ENCODE assay signal across 1 cellular context in the genomic region with DNA sequence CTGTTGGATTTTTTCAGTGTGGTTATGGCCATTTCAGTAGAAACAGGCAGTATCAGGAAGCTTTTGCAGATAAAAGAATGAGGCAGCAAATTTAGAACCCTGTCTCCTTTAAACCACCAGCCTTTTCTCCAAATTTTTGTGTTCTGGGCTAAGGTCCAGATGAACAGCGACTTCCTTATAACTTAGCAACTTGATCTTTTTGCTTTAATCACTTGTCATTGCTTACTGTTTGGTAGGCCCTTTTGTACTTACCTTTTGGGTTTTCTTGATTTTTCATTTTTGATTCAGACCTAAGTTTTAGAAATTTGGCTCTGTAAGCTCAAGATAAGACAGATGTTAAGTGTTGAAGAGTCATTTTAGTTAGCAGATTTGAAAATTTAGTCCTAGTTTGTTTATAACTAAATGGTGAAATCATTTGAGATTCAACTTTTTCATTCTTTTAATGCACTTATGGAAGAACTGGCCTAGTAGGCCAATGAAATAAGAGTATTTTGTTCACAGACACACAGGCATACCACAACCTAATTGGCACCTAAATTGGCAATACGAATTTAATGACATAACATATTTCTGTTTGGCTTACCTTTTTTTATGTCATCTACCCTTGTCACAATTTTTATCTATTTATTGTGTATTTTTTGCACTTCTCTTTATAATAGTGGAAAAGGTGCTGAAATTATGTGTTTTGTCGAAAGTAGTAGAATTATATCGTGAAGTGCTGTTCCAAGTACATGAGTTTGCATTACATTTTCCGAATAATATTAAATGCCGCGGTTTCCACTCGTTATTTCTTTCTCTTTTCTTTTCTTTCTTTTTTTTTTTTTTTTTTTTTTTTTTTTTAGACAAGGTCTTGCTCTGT.
TF ChIP-seq lines count a peak whose summit lies in the region.

No MANE protein-coding gene starts in this region.

TF ChIP-seq in GM23338, 12 proteins besides CTCF, POLR2A, EP300 and RAD21 (continued from another document):
- TF ChIP-seq, protein P1, sequence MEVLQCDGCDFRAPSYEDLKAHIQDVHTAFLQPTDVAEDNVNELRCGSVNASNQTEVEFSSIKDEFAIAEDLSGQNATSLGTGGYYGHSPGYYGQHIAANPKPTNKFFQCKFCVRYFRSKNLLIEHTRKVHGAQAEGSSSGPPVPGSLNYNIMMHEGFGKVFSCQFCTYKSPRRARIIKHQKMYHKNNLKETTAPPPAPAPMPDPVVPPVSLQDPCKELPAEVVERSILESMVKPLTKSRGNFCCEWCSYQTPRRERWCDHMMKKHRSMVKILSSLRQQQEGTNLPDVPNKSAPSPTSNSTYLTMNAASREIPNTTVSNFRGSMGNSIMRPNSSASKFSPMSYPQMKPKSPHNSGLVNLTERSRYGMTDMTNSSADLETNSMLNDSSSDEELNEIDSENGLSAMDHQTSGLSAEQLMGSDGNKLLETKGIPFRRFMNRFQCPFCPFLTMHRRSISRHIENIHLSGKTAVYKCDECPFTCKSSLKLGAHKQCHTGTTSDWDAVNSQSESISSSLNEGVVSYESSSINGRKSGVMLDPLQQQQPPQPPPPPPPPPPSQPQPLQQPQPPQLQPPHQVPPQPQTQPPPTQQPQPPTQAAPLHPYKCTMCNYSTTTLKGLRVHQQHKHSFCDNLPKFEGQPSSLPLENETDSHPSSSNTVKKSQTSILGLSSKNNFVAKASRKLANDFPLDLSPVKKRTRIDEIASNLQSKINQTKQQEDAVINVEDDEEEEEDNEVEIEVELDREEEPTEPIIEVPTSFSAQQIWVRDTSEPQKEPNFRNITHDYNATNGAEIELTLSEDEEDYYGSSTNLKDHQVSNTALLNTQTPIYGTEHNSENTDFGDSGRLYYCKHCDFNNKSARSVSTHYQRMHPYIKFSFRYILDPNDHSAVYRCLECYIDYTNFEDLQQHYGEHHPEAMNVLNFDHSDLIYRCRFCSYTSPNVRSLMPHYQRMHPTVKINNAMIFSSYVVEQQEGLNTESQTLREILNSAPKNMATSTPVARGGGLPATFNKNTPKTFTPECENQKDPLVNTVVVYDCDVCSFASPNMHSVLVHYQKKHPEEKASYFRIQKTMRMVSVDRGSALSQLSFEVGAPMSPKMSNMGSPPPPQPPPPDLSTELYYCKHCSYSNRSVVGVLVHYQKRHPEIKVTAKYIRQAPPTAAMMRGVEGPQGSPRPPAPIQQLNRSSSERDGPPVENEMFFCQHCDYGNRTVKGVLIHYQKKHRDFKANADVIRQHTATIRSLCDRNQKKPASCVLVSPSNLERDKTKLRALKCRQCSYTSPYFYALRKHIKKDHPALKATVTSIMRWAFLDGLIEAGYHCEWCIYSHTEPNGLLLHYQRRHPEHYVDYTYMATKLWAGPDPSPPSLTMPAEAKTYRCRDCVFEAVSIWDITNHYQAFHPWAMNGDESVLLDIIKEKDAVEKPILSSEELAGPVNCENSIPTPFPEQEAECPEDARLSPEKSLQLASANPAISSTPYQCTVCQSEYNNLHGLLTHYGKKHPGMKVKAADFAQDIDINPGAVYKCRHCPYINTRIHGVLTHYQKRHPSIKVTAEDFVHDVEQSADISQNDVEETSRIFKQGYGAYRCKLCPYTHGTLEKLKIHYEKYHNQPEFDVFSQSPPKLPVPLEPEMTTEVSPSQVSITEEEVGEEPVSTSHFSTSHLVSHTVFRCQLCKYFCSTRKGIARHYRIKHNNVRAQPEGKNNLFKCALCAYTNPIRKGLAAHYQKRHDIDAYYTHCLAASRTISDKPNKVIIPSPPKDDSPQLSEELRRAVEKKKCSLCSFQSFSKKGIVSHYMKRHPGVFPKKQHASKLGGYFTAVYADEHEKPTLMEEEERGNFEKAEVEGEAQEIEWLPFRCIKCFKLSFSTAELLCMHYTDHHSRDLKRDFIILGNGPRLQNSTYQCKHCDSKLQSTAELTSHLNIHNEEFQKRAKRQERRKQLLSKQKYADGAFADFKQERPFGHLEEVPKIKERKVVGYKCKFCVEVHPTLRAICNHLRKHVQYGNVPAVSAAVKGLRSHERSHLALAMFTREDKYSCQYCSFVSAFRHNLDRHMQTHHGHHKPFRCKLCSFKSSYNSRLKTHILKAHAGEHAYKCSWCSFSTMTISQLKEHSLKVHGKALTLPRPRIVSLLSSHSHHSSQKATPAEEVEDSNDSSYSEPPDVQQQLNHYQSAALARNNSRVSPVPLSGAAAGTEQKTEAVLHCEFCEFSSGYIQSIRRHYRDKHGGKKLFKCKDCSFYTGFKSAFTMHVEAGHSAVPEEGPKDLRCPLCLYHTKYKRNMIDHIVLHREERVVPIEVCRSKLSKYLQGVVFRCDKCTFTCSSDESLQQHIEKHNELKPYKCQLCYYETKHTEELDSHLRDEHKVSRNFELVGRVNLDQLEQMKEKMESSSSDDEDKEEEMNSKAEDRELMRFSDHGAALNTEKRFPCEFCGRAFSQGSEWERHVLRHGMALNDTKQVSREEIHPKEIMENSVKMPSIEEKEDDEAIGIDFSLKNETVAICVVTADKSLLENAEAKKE (CRISPR knock-in tag; IDR thresholded peaks at IDR 0.05), result no peak
- TF ChIP-seq POLR2AphosphoS5 (IDR thresholded peaks at IDR 0.05; ENCODE audit: low read depth), result no peak
- TF ChIP-seq NANOG (IDR thresholded peaks at IDR 0.05; ENCODE audit: borderline replicate concordance), result no peak
- no peak for TF ChIP-seq REST (IDR thresholded peaks at IDR 0.05; ENCODE audit: unreplicated experiment)
